8 cellular contexts compared by ENCODE assay signal in genomic region chr5:115842089-115842881, GRCh38. TPM values are rescaled to one million over a fixed set of nuclear protein-coding genes. Genes with fewer than 3 reads are reported as not detected.
DNase-seq lines count a peak whose midpoint lies in the region; ATAC-seq and TF ChIP-seq lines count a peak whose summit lies in the region.

No MANE protein-coding gene starts in this region.

- H3K9me2 ChIP-seq in neural cell (ENCODE audit: insufficient read depth, low read length): no peaks in the 10 kb centered on the region

- DNase-seq in NCI-H345 treated with DMSO at 0.1 percent for 48 hours (lab: John Stamatoyannopoulos, UW; ENCODE audit: unreplicated experiment) (peak; percentile 31), fibroblast of villous mesenchyme (ENCODE audit: low read depth) (peak; percentile 67), DMS153 (lab: John Stamatoyannopoulos, UW) (no peak)
- no peak for DNase-seq in activated T-cell treated with anti-CD3 and anti-CD28 coated beads, Interleukin-2, amount 50 U/mL, for 72 hours

- no peaks in the 10 kb centered on the region for H3K9me3 ChIP-seq in neural cell (ENCODE audit: low read length)

- no peaks in the 10 kb centered on the region for H4K20me1 ChIP-seq in neural cell (ENCODE audit: insufficient read depth)

- no peaks in the 10 kb centered on the region for H3K9me3 Mint-ChIP-seq in activated T-cell treated with anti-CD3 and anti-CD28 coated beads, Interleukin-2, amount 50 U/mL, for 72 hours

- no peaks in the 10 kb centered on the region for H3K27me3 ChIP-seq in neural cell (ENCODE audit: insufficient read depth, low read depth, low read length)

- no peaks in the 10 kb centered on the region for H3K36me3 ChIP-seq in neural cell (ENCODE audit: insufficient read depth, low read length)

- peak overlapping the region; percentile 85 for H3K4me2 ChIP-seq in neural cell (ENCODE audit: low read length)

- no peak for TF ChIP-seq RAD21 in neural cell (conservative IDR thresholded peaks at IDR 0.05)

- H3K9ac ChIP-seq in neural cell (ENCODE audit: low read length): peak overlapping the region; percentile 78

- H2AFZ ChIP-seq in neural cell (ENCODE audit: low read depth, low read length): peak overlapping the region; percentile 78

- peaks cover 4% of the 10 kb centered on the region in 2 donors for H3K36me3 Mint-ChIP-seq in activated T-cell treated with anti-CD3 and anti-CD28 coated beads, Interleukin-2, amount 50 U/mL, for 72 hours (ENCODE audit: insufficient read depth in 2 of 2)

- ATAC-seq in GM18517 (IDR thresholded peaks at IDR 0.05; ENCODE audit: unreplicated experiment): peak; percentile 30
- peak; percentile 42 for ATAC-seq in HG02970 (IDR thresholded peaks at IDR 0.05; ENCODE audit: low FRiP score, unreplicated experiment)
- ATAC-seq in activated T-cell treated with anti-CD3 and anti-CD28 coated beads, Interleukin-2, amount 50 U/mL, for 72 hours (replicated peaks in 1 of 2): peak; percentile 21 to 52

- peak overlapping the region; percentile 96 for H3K4me3 Mint-ChIP-seq in activated T-cell treated with anti-CD3 and anti-CD28 coated beads, Interleukin-2, amount 50 U/mL, for 72 hours

- H3K27ac ChIP-seq in C4-2B (peak overlapping the region; percentile 84), neural cell (ENCODE audit: low read length) (peak overlapping the region; percentile 78)

- no peak for TF ChIP-seq EP300 in neural cell (conservative IDR thresholded peaks at IDR 0.05; ENCODE audit: poor library complexity, severe bottlenecking)

- H3K79me2 ChIP-seq in neural cell (replicated peaks; ENCODE audit: insufficient read depth, low read length): peaks cover 80% of the 10 kb centered on the region

- peaks cover 54% of the 10 kb centered on the region for H3K4me1 Mint-ChIP-seq in activated T-cell treated with anti-CD3 and anti-CD28 coated beads, Interleukin-2, amount 50 U/mL, for 72 hours (ENCODE audit: low read depth)

- H3K4me3 ChIP-seq in fibroblast of villous mesenchyme (ENCODE audit: low read depth, low read length) (peak overlapping the region; percentile 94), neural cell (ENCODE audit: low read length) (peak overlapping the region; percentile 80)

- H3K27ac Mint-ChIP-seq in activated T-cell treated with anti-CD3 and anti-CD28 coated beads, Interleukin-2, amount 50 U/mL, for 72 hours: peak overlapping the region; percentile 91

- H3K27me3 Mint-ChIP-seq in activated T-cell treated with anti-CD3 and anti-CD28 coated beads, Interleukin-2, amount 50 U/mL, for 72 hours (ENCODE audit: low read depth): no peaks in the 10 kb centered on the region

- H3F3A ChIP-seq in neural cell (ENCODE audit: insufficient read depth, low read length, poor library complexity, severe bottlenecking): no peaks in the 10 kb centered on the region

- TF ChIP-seq CTCF in C4-2B (conservative IDR thresholded peaks at IDR 0.05): peak; percentile 13
- peak; percentile 29 for TF ChIP-seq CTCF in fibroblast of villous mesenchyme (IDR thresholded peaks at IDR 0.05; ENCODE audit: insufficient read depth, low read depth, low read length)
- TF ChIP-seq CTCF in neural cell (IDR thresholded peaks at IDR 0.05; ENCODE audit: poor library complexity, severe bottlenecking): no peak

TF ChIP-seq in neural cell, 6 proteins besides CTCF, POLR2A, EP300 and RAD21:
- TF ChIP-seq, protein P1, sequence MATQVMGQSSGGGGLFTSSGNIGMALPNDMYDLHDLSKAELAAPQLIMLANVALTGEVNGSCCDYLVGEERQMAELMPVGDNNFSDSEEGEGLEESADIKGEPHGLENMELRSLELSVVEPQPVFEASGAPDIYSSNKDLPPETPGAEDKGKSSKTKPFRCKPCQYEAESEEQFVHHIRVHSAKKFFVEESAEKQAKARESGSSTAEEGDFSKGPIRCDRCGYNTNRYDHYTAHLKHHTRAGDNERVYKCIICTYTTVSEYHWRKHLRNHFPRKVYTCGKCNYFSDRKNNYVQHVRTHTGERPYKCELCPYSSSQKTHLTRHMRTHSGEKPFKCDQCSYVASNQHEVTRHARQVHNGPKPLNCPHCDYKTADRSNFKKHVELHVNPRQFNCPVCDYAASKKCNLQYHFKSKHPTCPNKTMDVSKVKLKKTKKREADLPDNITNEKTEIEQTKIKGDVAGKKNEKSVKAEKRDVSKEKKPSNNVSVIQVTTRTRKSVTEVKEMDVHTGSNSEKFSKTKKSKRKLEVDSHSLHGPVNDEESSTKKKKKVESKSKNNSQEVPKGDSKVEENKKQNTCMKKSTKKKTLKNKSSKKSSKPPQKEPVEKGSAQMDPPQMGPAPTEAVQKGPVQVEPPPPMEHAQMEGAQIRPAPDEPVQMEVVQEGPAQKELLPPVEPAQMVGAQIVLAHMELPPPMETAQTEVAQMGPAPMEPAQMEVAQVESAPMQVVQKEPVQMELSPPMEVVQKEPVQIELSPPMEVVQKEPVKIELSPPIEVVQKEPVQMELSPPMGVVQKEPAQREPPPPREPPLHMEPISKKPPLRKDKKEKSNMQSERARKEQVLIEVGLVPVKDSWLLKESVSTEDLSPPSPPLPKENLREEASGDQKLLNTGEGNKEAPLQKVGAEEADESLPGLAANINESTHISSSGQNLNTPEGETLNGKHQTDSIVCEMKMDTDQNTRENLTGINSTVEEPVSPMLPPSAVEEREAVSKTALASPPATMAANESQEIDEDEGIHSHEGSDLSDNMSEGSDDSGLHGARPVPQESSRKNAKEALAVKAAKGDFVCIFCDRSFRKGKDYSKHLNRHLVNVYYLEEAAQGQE (IDR thresholded peaks at IDR 0.05; ENCODE audit: borderline replicate concordance): peak; percentile 66
- TF ChIP-seq POLR2AphosphoS5 (IDR thresholded peaks at IDR 0.05) (no peak), SMC3 (conservative IDR thresholded peaks at IDR 0.05; ENCODE audit: poor library complexity) (peak; percentile 10), TAF1 (IDR thresholded peaks at IDR 0.05; ENCODE audit: low read depth) (no peak), MXI1 (conservative IDR thresholded peaks at IDR 0.05; ENCODE audit: poor library complexity, severe bottlenecking) (peak; percentile 1)

RNA-seq across cellular contexts. Expression of gene AP3S1, which starts 0.6 kb away (rescaled TPM):
- 10 to 100 TPM; 58.7 to 63.4 TPM for total RNA-seq in activated T-cell treated with anti-CD3 and anti-CD28 coated beads, Interleukin-2, amount 50 U/mL, for 72 hours
- total RNA-seq in fibroblast of villous mesenchyme: 86.7 and 126 TPM in 2 replicates
- polyA plus RNA-seq in neural cell: 157 and 207 TPM in 2 replicates
- 79.4 and 93.9 TPM in 2 replicates for polyA minus RNA-seq in neural cell

RNA-seq across cellular contexts. Expression of gene ATG12, which starts 0.9 kb away (rescaled TPM):
- total RNA-seq in activated T-cell treated with anti-CD3 and anti-CD28 coated beads, Interleukin-2, amount 50 U/mL, for 72 hours: 10 to 100 TPM; 43.0 to 50.0 TPM
- total RNA-seq in fibroblast of villous mesenchyme: 64.7 and 65.6 TPM in 2 replicates
- polyA plus RNA-seq in neural cell: 135 and 141 TPM in 2 replicates
- polyA minus RNA-seq in neural cell: 79.9 and 83.2 TPM in 2 replicates

RNA-seq across cellular contexts. Expression of gene CDO1, which starts 25.8 kb away (rescaled TPM):
- under 1 TPM; 0.42 to 0.50 TPM for total RNA-seq in activated T-cell treated with anti-CD3 and anti-CD28 coated beads, Interleukin-2, amount 50 U/mL, for 72 hours
- total RNA-seq in fibroblast of villous mesenchyme: 0.32 and 2.6 TPM in 2 replicates
- polyA plus RNA-seq in neural cell: 168 and 201 TPM in 2 replicates
- 86.4 and 91.0 TPM in 2 replicates for polyA minus RNA-seq in neural cell

Comparison
In these comparisons a context has a peak if more than half of its experiments do, and no peak if none do; other contexts are left out.
1. DNase-seq: peak in NCI-H345 treated with DMSO at 0.1 percent for 48 hours (single experiment) and fibroblast of villous mesenchyme (single experiment); none in activated T-cell treated with anti-CD3 and anti-CD28 coated beads, Interleukin-2, amount 50 U/mL, for 72 hours (0 of 2) and DMS153 (single experiment).
2. Peak in every context shown above with its lines, with median percentiles within 50 percentile points of each other: ATAC-seq.